ENCODE assay signal across 21 cellular contexts in genomic region chr10:5469353-5470061, GRCh38. TPM values are rescaled to one million over a fixed set of nuclear protein-coding genes. Genes with fewer than 3 reads are reported as not detected.
A peak's percentile ranks its signal among the peaks of the same experiment; 100 is the strongest.
DNase-seq lines count a peak whose midpoint lies in the region; FAIRE-seq and TF ChIP-seq lines count a peak whose summit lies in the region.
"Had no signal": no experiment of that assay in that cellular context is flagged by ENCODE, and none has a peak within 500 bp of the region (broad histone marks: within the 10 kb centered on the region; RNA-seq: fewer than 3 reads in every experiment).

No MANE protein-coding gene starts in this region.

- no peak overlapping the region for H3K4me3 ChIP-seq in HEK293 (ENCODE audit: low read depth, low read length)
- H3K4me3 ChIP-seq in H1 (ENCODE audit: extremely low read depth in 1 of 4, insufficient read depth in 2 of 4, low read depth in 3 of 4, low read length in 4 of 4) = no peak overlapping the region
- no peak overlapping the region for H3K4me3 ChIP-seq in sigmoid colon
- H3K4me3 ChIP-seq: BLaER1 treated with 17β-estradiol and CSF1 and Interleukin-3, amounts not matched to agents 10 nM and 100 nM had no signal

- WGBS in H1 (ENCODE audit: extremely low coverage in 1 of 2, insufficient coverage in 1 of 2, insufficient read length in 1 of 2, insufficient replicate concordance in 2 of 2, low coverage in 1 of 2, low lambda C conversion rate in 2 of 2, missing lambda C conversion rate in 1 of 2), 2 experiments = 79% methylated on average over 11 of the region's 15 CpGs; no CpG with 5 or more reads in 1 of the 2 experiments
- 84 to 90% methylated on average over 15 of the region's 15 CpGs for WGBS in sigmoid colon, 2 donors

- CTCF ChIA-PET in HEK293 (lab: Yijun Ruan, JAX) = interaction anchor here (1.2 kb wide), 1 partner anchor 156 kb away, joined by 4 read pairs; no protein-coding TSS in a partner anchor
- CTCF ChIA-PET in H1 (lab: Charles Lee; ENCODE audit: partially characterized antibody) = interaction anchor here (0.8 to 1.4 kb wide), 3 partner anchors 19 to 160 kb away, joined by 3 to 4 read pairs (median 3); no protein-coding TSS in a partner anchor

- peak overlapping the region; percentile 29 for H3K4ac ChIP-seq in H1 (replicated peaks; ENCODE audit: insufficient read length, low read depth, low read length)

- peak in 1 of 2 experiments; percentile 41 for DNase-seq in H1 (ENCODE audit: low read depth in 1 of 2, low spot score in 2 of 2)
- DNase-seq in sigmoid colon = peak; percentile 55
- no peak for DNase-seq in NCI-H1092 (lab: John Stamatoyannopoulos, UW)
- no peak for DNase-seq in NCI-H1694 treated with DMSO at 0.1 percent for 48 hours (lab: John Stamatoyannopoulos, UW)
- DNase-seq in germinal center (ENCODE audit: low spot score) = no peak
- DNase-seq in RCC 7860 (ENCODE audit: low spot score) = no peak
- DNase-seq: CD8-positive, alpha-beta memory T cell; MV-4-11; NCI-H1436; NCI-H2029; NCI-H2171; NCI-H526 had no signal

- peak overlapping the region; percentile 72; the same call in 1 of the 2 replicates for H2BK12ac ChIP-seq in H1 (ENCODE audit: low read depth, low read length)

- H3K27ac ChIP-seq in HEK293 (ENCODE audit: extremely low read depth, low read depth, low read length) (no peak overlapping the region), H1 (ENCODE audit: low read depth, low read length) (no peak overlapping the region), sigmoid colon (no peak overlapping the region)
- H3K27ac ChIP-seq: BLaER1 treated with 17β-estradiol and CSF1 and Interleukin-3, amounts not matched to agents 10 nM and 100 nM; KMS-11 had no signal

- peak overlapping the region; percentile 78 for H4K91ac ChIP-seq in H1 (replicated peaks; ENCODE audit: insufficient read length, low read length)

- H2BK15ac ChIP-seq in H1 (ENCODE audit: low read length) = peak overlapping the region; percentile 48; the same call in 1 of the 2 replicates

- H3K4me1 ChIP-seq in HEK293 (ENCODE audit: control insufficient read depth, insufficient read depth, low read length) = no peaks in the 10 kb centered on the region
- H3K4me1 ChIP-seq in H1 (replicated peaks in 1 of 4; ENCODE audit: control insufficient read depth in 3 of 4, insufficient read depth in 4 of 4, low read length in 3 of 4) = peaks cover 8 to 18% (median 14%) of the 10 kb centered on the region in 4 experiments
- peaks cover 0 to 34% (median 25%) of the 10 kb centered on the region in 4 donors for H3K4me1 ChIP-seq in sigmoid colon
- H3K4me1 ChIP-seq: BLaER1 treated with 17β-estradiol and CSF1 and Interleukin-3, amounts not matched to agents 10 nM and 100 nM had no signal

- no peaks in the 10 kb centered on the region for H3K79me2 ChIP-seq in H1 (ENCODE audit: control insufficient read depth in 1 of 2, insufficient read depth in 2 of 2, low read length in 2 of 2)

- H3K27ac Mint-ChIP-seq in nephron = peak overlapping the region in 2 of 3 experiments; percentile 52 to 64
- H3K27ac Mint-ChIP-seq: CD8-positive, alpha-beta memory T cell had no signal

- no peak for TF ChIP-seq EP300 in H1 (IDR thresholded peaks at IDR 0.05; ENCODE audit: borderline replicate concordance in 1 of 2, low read depth in 2 of 2, low read length in 2 of 2)
- TF ChIP-seq EP300 in sigmoid colon (IDR thresholded peaks at IDR 0.05) = no peak

- H3K9me3 Mint-ChIP-seq in nephron = no peaks in the 10 kb centered on the region
- H3K9me3 Mint-ChIP-seq: CD8-positive, alpha-beta memory T cell had no signal

- no peak for FAIRE-seq in H1 (lab: Jason Lieb, UNC)
- FAIRE-seq in RCC 7860 (lab: Jason Lieb, UNC) = no peak
- FAIRE-seq: D721Med, GM12892, GM18507, H54 had no signal

- H3K79me1 ChIP-seq in H1 (ENCODE audit: low read depth, low read length) = no peaks in the 10 kb centered on the region

- TF ChIP-seq CTCF in HEK293 (tag by site-specific recombination; IDR thresholded peaks at IDR 0.05) (no peak), H1 (IDR thresholded peaks at IDR 0.05; ENCODE audit: control extremely low read depth in 1 of 3, insufficient read depth in 1 of 3, low read depth in 1 of 3, low read length in 3 of 3) (no peak), nephron (IDR thresholded peaks at IDR 0.05; ENCODE audit: unreplicated experiment in 3 of 3) (no peak), sigmoid colon (IDR thresholded peaks at IDR 0.05) (no peak)

- no peak overlapping the region for H3K4me3 Mint-ChIP-seq in nephron
- H3K4me3 Mint-ChIP-seq: CD8-positive, alpha-beta memory T cell had no signal

- H4K20me1 ChIP-seq in H1 (replicated peaks in 1 of 2; ENCODE audit: control insufficient read depth in 1 of 2, insufficient read depth in 2 of 2, low read length in 2 of 2) = no peaks in the 10 kb centered on the region
- H4K20me1 ChIP-seq: BLaER1 treated with 17β-estradiol and CSF1 and Interleukin-3, amounts not matched to agents 10 nM and 100 nM had no signal

- H3K9me3 ChIP-seq in HEK293 (ENCODE audit: control insufficient read depth, insufficient read depth, low read depth, low read length) = no peaks in the 10 kb centered on the region
- peaks cover 20 to 22% of the 10 kb centered on the region in 2 experiments for H3K9me3 ChIP-seq in H1 (ENCODE audit: insufficient read depth in 2 of 2, low read depth in 1 of 2, low read length in 1 of 2)
- H3K9me3 ChIP-seq in sigmoid colon = no peaks in the 10 kb centered on the region

- no peak overlapping the region for H2BK120ac ChIP-seq in H1 (replicated peaks; ENCODE audit: low read depth, low read length)

- TF ChIP-seq RAD21 in H1 (IDR thresholded peaks at IDR 0.05 in 1 of 2, conservative IDR thresholded peaks at IDR 0.05 in 1 of 2; ENCODE audit: low read depth in 2 of 2, low read length in 2 of 2) = no peak

- H3K9ac ChIP-seq in H1 (replicated peaks in 1 of 4; ENCODE audit: extremely low read depth in 1 of 4, low read depth in 3 of 4, low read length in 3 of 4) = no peak overlapping the region
- H3K9ac ChIP-seq: BLaER1 treated with 17β-estradiol and CSF1 and Interleukin-3, amounts not matched to agents 10 nM and 100 nM; KMS-11 had no signal

- intact Hi-C loops in sigmoid colon (cut with DNase I) = loop anchor here (5.0 kb wide), 2 partner anchors 63 to 78 kb away; no protein-coding TSS in a partner anchor

- no peak overlapping the region for H4K5ac ChIP-seq in H1 (ENCODE audit: insufficient read length, low read depth, low read length)

- H3K18ac ChIP-seq in H1 (ENCODE audit: extremely low read depth, low read length) = no peak overlapping the region

- H3K36me3 ChIP-seq in HEK293 (ENCODE audit: control insufficient read depth in 2 of 2, insufficient read depth in 1 of 2, low read length in 2 of 2) (no peaks in the 10 kb centered on the region), H1 (ENCODE audit: control insufficient read depth in 2 of 4, insufficient read depth in 4 of 4, low read length in 3 of 4) (no peaks in the 10 kb centered on the region; a peak in 1 of 8 replicates), sigmoid colon (no peaks in the 10 kb centered on the region)
- H3K36me3 ChIP-seq: BLaER1 treated with 17β-estradiol and CSF1 and Interleukin-3, amounts not matched to agents 10 nM and 100 nM had no signal

- H2BK5ac ChIP-seq in H1 (ENCODE audit: low read depth, low read length) = peak overlapping the region; percentile 81; the same call in 1 of the 2 replicates

- H3K4me2 ChIP-seq in H1 (ENCODE audit: insufficient read depth in 1 of 2, low read depth in 2 of 2, low read length in 2 of 2) = no peak overlapping the region
- H3K4me2 ChIP-seq: BLaER1 treated with 17β-estradiol and CSF1 and Interleukin-3, amounts not matched to agents 10 nM and 100 nM; KMS-11 had no signal

- no peaks in the 10 kb centered on the region for H3K36me3 Mint-ChIP-seq in nephron (ENCODE audit: low read depth)
- H3K36me3 Mint-ChIP-seq: CD8-positive, alpha-beta memory T cell had no signal

- H3K4me1 Mint-ChIP-seq in nephron = peaks cover 39% of the 10 kb centered on the region
- H3K4me1 Mint-ChIP-seq: CD8-positive, alpha-beta memory T cell had no signal

- no peak overlapping the region for H2AFZ ChIP-seq in H1 (ENCODE audit: low read length)

- peaks cover 4% of the 10 kb centered on the region for H3K27me3 Mint-ChIP-seq in nephron (ENCODE audit: low read depth)

- peaks cover 5% of the 10 kb centered on the region; the same call in 1 of the 2 replicates for H3K23me2 ChIP-seq in H1 (ENCODE audit: low read depth, low read length)

- peaks cover 0 to 4% (median 0%) of the 10 kb centered on the region in 4 experiments; a peak in 1 of 7 replicates for H3K27me3 ChIP-seq in H1 (replicated peaks in 1 of 4; ENCODE audit: control insufficient read depth in 3 of 4, extremely low read depth in 1 of 4, insufficient read depth in 3 of 4, low read length in 3 of 4)
- no peaks in the 10 kb centered on the region for H3K27me3 ChIP-seq in sigmoid colon
- H3K27me3 ChIP-seq: BLaER1 treated with 17β-estradiol and CSF1 and Interleukin-3, amounts not matched to agents 10 nM and 100 nM had no signal

- H2AK5ac ChIP-seq in H1 (ENCODE audit: low read depth, low read length) = peak overlapping the region; percentile 79; the same call in 1 of the 2 replicates

- no peak overlapping the region for H3K14ac ChIP-seq in H1 (ENCODE audit: insufficient read length)

- peak overlapping the region; percentile 1 for H3K56ac ChIP-seq in H1 (replicated peaks; ENCODE audit: insufficient read length, low read depth, low read length)

- H3K23ac ChIP-seq in H1 (ENCODE audit: insufficient read length) = no peak overlapping the region

- no peak overlapping the region for H4K8ac ChIP-seq in H1 (ENCODE audit: extremely low read depth, insufficient read depth, low read length)

- H2BK20ac ChIP-seq in H1 (ENCODE audit: low read length) = peak overlapping the region; percentile 53; the same call in 1 of the 2 replicates

- POLR2A ChIA-PET in HEK293 (lab: Yijun Ruan, JAX) (interaction anchor here (1.0 kb wide), 1 partner anchor 23 kb away, joined by 3 read pairs; no protein-coding TSS in a partner anchor), H1 (lab: Charles Lee; ENCODE audit: partially characterized antibody) (interaction anchor here (1.4 to 4.8 kb wide), 4 partner anchors 8 to 50 kb away, joined by 3 to 44 read pairs (median 3); no protein-coding TSS in a partner anchor)

- TF ChIP-seq POLR2A in H1 (IDR thresholded peaks at IDR 0.05; ENCODE audit: control extremely low read depth in 1 of 2, low read depth in 2 of 2, low read length in 2 of 2) = no peak
- no peak for TF ChIP-seq POLR2A in sigmoid colon (IDR thresholded peaks at IDR 0.05)

RNA-seq across cellular contexts. Expression of gene CALML5, which starts 29.9 kb away (rescaled TPM):
- total RNA-seq in H1 (2021; fragmentation: NEBNext Ultra II Directional; extraction: Animal tissue kit (Norgen Biotek cat#: 25700)) = 0.38 TPM in 1 of 2 replicates, not detected in the other
- polyA plus RNA-seq in H1 (2011; rRNA removed) (0.09 TPM in 1 of 2 replicates, not detected in the other), sigmoid colon (not detected)
- not detected for polyA plus RNA-seq in H1 (2011; cell fraction: cytosol; rRNA removed)
- polyA plus RNA-seq in H1 (2011; cell fraction: nucleus; rRNA removed) = not detected
- polyA plus RNA-seq in H1 (2012, experiment 1 of 2) = not detected in 4 replicates
- polyA plus RNA-seq in H1 (2012, experiment 2 of 2) = not detected
- not detected for polyA plus RNA-seq in H1 (2013, experiment 1 of 2)
- not detected for polyA plus RNA-seq in H1 (2013, experiment 2 of 2)
- not detected in 2 replicates for polyA minus RNA-seq in H1 (2011; rRNA and poly(A)+ RNA removed)
- polyA minus RNA-seq in H1 (2011; cell fraction: cytosol; rRNA and poly(A)+ RNA removed) = not detected
- polyA minus RNA-seq in H1 (2011; cell fraction: nucleus; rRNA and poly(A)+ RNA removed) = not detected
- not detected for total RNA-seq in sigmoid colon
- total RNA-seq: CD8-positive, alpha-beta memory T cell had no signal
- polyA plus RNA-seq: CD8-positive, alpha-beta memory T cell had no signal

RNA-seq across cellular contexts. Expression of gene CALML3, which starts 55.3 kb away (rescaled TPM):
- total RNA-seq in H1 (2021; fragmentation: NEBNext Ultra II Directional; extraction: Animal tissue kit (Norgen Biotek cat#: 25700)) = not detected in 2 replicates
- polyA plus RNA-seq in H1 (2011; rRNA removed) (not detected in 2 replicates), sigmoid colon (under 1 TPM in 1 of 3 donors, not detected in 2; 0.15 TPM)
- polyA plus RNA-seq in H1 (2011; cell fraction: cytosol; rRNA removed) = not detected
- polyA plus RNA-seq in H1 (2011; cell fraction: nucleus; rRNA removed) = not detected
- polyA plus RNA-seq in H1 (2012, experiment 1 of 2) = not detected in 4 replicates
- polyA plus RNA-seq in H1 (2012, experiment 2 of 2) = not detected
- not detected for polyA plus RNA-seq in H1 (2013, experiment 1 of 2)
- not detected for polyA plus RNA-seq in H1 (2013, experiment 2 of 2)
- not detected in 2 replicates for polyA minus RNA-seq in H1 (2011; rRNA and poly(A)+ RNA removed)
- polyA minus RNA-seq in H1 (2011; cell fraction: cytosol; rRNA and poly(A)+ RNA removed) = not detected
- polyA minus RNA-seq in H1 (2011; cell fraction: nucleus; rRNA and poly(A)+ RNA removed) = not detected
- total RNA-seq in sigmoid colon = not detected
- total RNA-seq: CD8-positive, alpha-beta memory T cell; HT-29 had no signal
- polyA plus RNA-seq: CD8-positive, alpha-beta memory T cell had no signal

RNA-seq across cellular contexts. Expression of gene NET1, which starts 57.1 kb away (rescaled TPM):
- total RNA-seq in H1 (2021; fragmentation: NEBNext Ultra II Directional; extraction: Animal tissue kit (Norgen Biotek cat#: 25700)) = 109 and 117 TPM in 2 replicates
- 21.5 and 24.3 TPM in 2 replicates for polyA plus RNA-seq in H1 (2011; rRNA removed)
- 40.9 TPM for polyA plus RNA-seq in H1 (2011; cell fraction: cytosol; rRNA removed)
- 24.5 TPM for polyA plus RNA-seq in H1 (2011; cell fraction: nucleus; rRNA removed)
- 30.9 to 52.0 TPM (median 38.6 TPM) in 4 replicates for polyA plus RNA-seq in H1 (2012, experiment 1 of 2)
- 6.0 TPM for polyA plus RNA-seq in H1 (2012, experiment 2 of 2)
- polyA plus RNA-seq in H1 (2013, experiment 1 of 2) = 58.8 TPM
- 58.2 TPM for polyA plus RNA-seq in H1 (2013, experiment 2 of 2)
- polyA minus RNA-seq in H1 (2011; rRNA and poly(A)+ RNA removed) = 82.4 and 91.8 TPM in 2 replicates
- 82.1 TPM for polyA minus RNA-seq in H1 (2011; cell fraction: cytosol; rRNA and poly(A)+ RNA removed)
- 61.9 TPM for polyA minus RNA-seq in H1 (2011; cell fraction: nucleus; rRNA and poly(A)+ RNA removed)
- 100 to 1,000 TPM; 108 to 209 (median 167) TPM for total RNA-seq in sigmoid colon
- 100 to 1,000 TPM in 2 of 3 donors, 10 to 100 TPM in 1; 75.3 to 333 (median 245) TPM for polyA plus RNA-seq in sigmoid colon
